8 cellular contexts compared by ENCODE assay signal in the genomic region with DNA sequence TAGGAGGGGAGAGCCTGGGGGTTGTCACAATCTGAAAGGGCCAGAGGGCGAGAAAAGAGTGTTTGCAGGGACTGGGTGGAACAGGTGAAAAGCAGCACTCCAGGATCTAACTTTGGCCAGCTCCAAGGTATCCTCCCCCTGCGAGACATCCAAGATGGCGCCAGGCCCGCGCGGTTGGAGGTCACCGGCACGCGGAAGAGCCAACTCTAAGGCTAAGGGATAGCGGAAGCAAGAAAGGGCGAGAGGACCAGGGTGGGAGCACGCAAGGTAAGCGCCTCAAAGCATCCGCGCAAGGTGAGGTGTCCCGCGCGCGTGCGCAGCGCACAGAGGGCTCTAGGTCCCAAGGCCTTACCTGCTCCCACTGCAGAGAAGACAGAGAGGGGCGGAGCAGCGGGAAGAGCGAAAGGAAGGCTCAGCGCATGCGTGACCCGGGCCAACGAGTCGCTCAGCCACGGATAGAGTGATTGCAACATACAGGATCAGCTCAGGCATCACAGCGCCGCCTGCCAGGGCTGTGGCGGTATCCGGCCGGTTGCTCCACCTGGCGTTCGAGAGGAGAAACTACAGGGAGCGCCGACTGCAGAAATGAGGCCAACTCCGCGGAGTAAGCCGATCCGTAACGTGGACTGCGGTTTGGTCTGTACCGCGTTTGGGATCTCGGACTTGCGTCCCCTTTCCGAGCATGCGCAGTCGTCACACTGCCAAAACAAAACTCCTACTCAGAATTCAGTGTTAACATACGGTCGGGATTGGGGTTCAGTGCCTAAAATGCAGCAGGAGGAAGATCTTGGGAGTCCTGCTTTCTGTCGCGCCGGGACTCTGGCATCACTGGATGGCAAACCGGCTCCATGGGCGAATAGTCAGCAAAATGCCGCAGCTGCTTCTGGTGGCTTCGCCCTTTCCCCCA. TPM values are rescaled to one million over a fixed set of nuclear protein-coding genes. Genes with fewer than 3 reads are reported as not detected.
DNase-seq lines count a peak whose midpoint lies in the region; ATAC-seq, FAIRE-seq and TF ChIP-seq lines count a peak whose summit lies in the region.

Gene ATP5MC2, minus strand, starts transcription at position 383 of the 907 bp plus-strand sequence. CDS start 3,469 bp downstream, outside the sequence.

- peak within 1 kb of the TSS; percentile 93 for H3K4me3 Mint-ChIP-seq in activated T-helper 2 cell treated with anti-CD3 and anti-CD28 coated beads, Interferon-gamma antibody, Interleukin-2, Interleukin-4, amounts not matched to agents 10 μg/mL and 5 μg/mL and 100 μg/mL, durations not matched to agents 14 hours and 24 hours and 36 hours (ENCODE audit: low read depth)
- H3K4me3 Mint-ChIP-seq in natural killer cell = peak within 1 kb of the TSS; percentile 86

- in situ Hi-C loops in G401 (cut with HindIII; ENCODE audit: low sequenced_read_pairs) = loop anchor here (10.0 kb wide), 1 partner anchor 51 kb away; the partner anchor contains the start of gene ATF7

- ATAC-seq in RWPE2 (ENCODE audit: low read depth) (peak; percentile 89), natural killer cell (peak; percentile 90 to 98 (median 93))

- H3K27ac Mint-ChIP-seq in activated T-helper 2 cell treated with anti-CD3 and anti-CD28 coated beads, Interferon-gamma antibody, Interleukin-2, Interleukin-4, amounts not matched to agents 10 μg/mL and 5 μg/mL and 100 μg/mL, durations not matched to agents 14 hours and 24 hours and 36 hours = peak within 1 kb of the TSS; percentile 92
- H3K27ac Mint-ChIP-seq in natural killer cell = peak within 1 kb of the TSS; percentile 85 to 86

- FAIRE-seq in H54 (lab: Jason Lieb, UNC) = peak; percentile 82

- H3K36me3 ChIP-seq in RWPE2 (ENCODE audit: low read depth) = peaks cover 41% of the 10 kb centered on the region

- DNase-seq in G401 (ENCODE audit: low spot score) (peak; percentile 99), H54 (ENCODE audit: insufficient read length, low spot score) (peak; percentile 96), LoVo (ENCODE audit: low spot score) (peak; percentile 100), RWPE2 (ENCODE audit: low spot score) (peak; percentile 96), fibroblast of mammary gland (ENCODE audit: low read depth) (peak; percentile 98), natural killer cell (peak; percentile 93)
- peak; percentile 97 for DNase-seq in activated T-helper 2 cell treated with anti-CD3 and anti-CD28 coated beads, Interferon-gamma antibody, Interleukin-2, Interleukin-4, amounts not matched to agents 10 μg/mL and 5 μg/mL and 100 μg/mL, durations not matched to agents 14 hours and 24 hours and 36 hours (ENCODE audit: low spot score)
- DNase-seq in stimulated activated naive CD4-positive, alpha-beta T cell treated with Interleukin-2 at 50 U/mL for 16 hours (lab: John Stamatoyannopoulos, UW) = peak; percentile 96

- H3K9me3 ChIP-seq in RWPE2 (ENCODE audit: severe bottlenecking) = no peaks in the 10 kb centered on the region

- peaks cover 28% of the 10 kb centered on the region for H3K4me1 Mint-ChIP-seq in activated T-helper 2 cell treated with anti-CD3 and anti-CD28 coated beads, Interferon-gamma antibody, Interleukin-2, Interleukin-4, amounts not matched to agents 10 μg/mL and 5 μg/mL and 100 μg/mL, durations not matched to agents 14 hours and 24 hours and 36 hours (ENCODE audit: low read depth)
- peaks cover 26 to 29% of the 10 kb centered on the region in 2 donors for H3K4me1 Mint-ChIP-seq in natural killer cell

- H3K27me3 ChIP-seq in RWPE2 (ENCODE audit: insufficient read depth, poor library complexity, severe bottlenecking) = no peaks in the 10 kb centered on the region

- H3K9me3 Mint-ChIP-seq in activated T-helper 2 cell treated with anti-CD3 and anti-CD28 coated beads, Interferon-gamma antibody, Interleukin-2, Interleukin-4, amounts not matched to agents 10 μg/mL and 5 μg/mL and 100 μg/mL, durations not matched to agents 14 hours and 24 hours and 36 hours = no peaks in the 10 kb centered on the region
- H3K9me3 Mint-ChIP-seq in natural killer cell = no peaks in the 10 kb centered on the region

- peaks cover 13% of the 10 kb centered on the region for H3K4me1 ChIP-seq in RWPE2 (ENCODE audit: insufficient read depth, poor library complexity, severe bottlenecking)

- peaks cover 34% of the 10 kb centered on the region for H3K36me3 Mint-ChIP-seq in activated T-helper 2 cell treated with anti-CD3 and anti-CD28 coated beads, Interferon-gamma antibody, Interleukin-2, Interleukin-4, amounts not matched to agents 10 μg/mL and 5 μg/mL and 100 μg/mL, durations not matched to agents 14 hours and 24 hours and 36 hours (ENCODE audit: low read depth)
- H3K36me3 Mint-ChIP-seq in natural killer cell = no peaks in the 10 kb centered on the region

- peak; percentile 65; the same call in 1 of the 2 replicates for TF ChIP-seq POLR2A in H54 (IDR thresholded peaks at IDR 0.05; ENCODE audit: low read depth, low read length)

- intact Hi-C loops in activated T-helper 2 cell treated with anti-CD3 and anti-CD28 coated beads, Interferon-gamma antibody, Interleukin-2, Interleukin-4, amounts not matched to agents 10 μg/mL and 5 μg/mL and 100 μg/mL, durations not matched to agents 14 hours and 24 hours and 36 hours (cut with micrococcal nuclease) = loop anchor here (1.0 kb wide), 3 partner anchors 50 to 175 kb away; partner anchors contain the start of genes ATF7 and TARBP2
- intact Hi-C loops in natural killer cell (cut with micrococcal nuclease) = loop anchor here (1.0 to 2.0 kb wide), 3 partner anchors 49 to 133 kb away; partner anchors contain the start of genes ATF7 and CALCOCO1

- peak; percentile 98 for TF ChIP-seq CTCF in RWPE2 (IDR thresholded peaks at IDR 0.05; ENCODE audit: poor library complexity, severe bottlenecking)
- peak; percentile 98 for TF ChIP-seq CTCF in fibroblast of mammary gland (conservative IDR thresholded peaks at IDR 0.05; ENCODE audit: control insufficient read depth, insufficient read depth, low read depth, low read length)
- TF ChIP-seq CTCF in natural killer cell (IDR thresholded peaks at IDR 0.05) = peak; percentile 96

- H3K27ac ChIP-seq in RWPE2 (ENCODE audit: poor library complexity, severe bottlenecking) = peak within 1 kb of the TSS; percentile 63

- peaks cover 29% of the 10 kb centered on the region for H3K27me3 Mint-ChIP-seq in activated T-helper 2 cell treated with anti-CD3 and anti-CD28 coated beads, Interferon-gamma antibody, Interleukin-2, Interleukin-4, amounts not matched to agents 10 μg/mL and 5 μg/mL and 100 μg/mL, durations not matched to agents 14 hours and 24 hours and 36 hours (ENCODE audit: low read depth)
- peaks cover 9 to 15% of the 10 kb centered on the region in 2 donors for H3K27me3 Mint-ChIP-seq in natural killer cell (ENCODE audit: low read depth in 2 of 2)

- H3K4me3 ChIP-seq in RWPE2 (ENCODE audit: severe bottlenecking) (peak within 1 kb of the TSS; percentile 51), fibroblast of mammary gland (ENCODE audit: control insufficient read depth, low read depth, low read length) (peak within 1 kb of the TSS; percentile 94)

RNA-seq across cellular contexts. Expression of gene ATP5MC2, which starts in this region (rescaled TPM):
- total RNA-seq in G401 (2014; rRNA removed; shearing (Covaris generic)) = 219 and 225 TPM in 2 replicates
- 433 and 438 TPM in 2 replicates for total RNA-seq in activated T-helper 2 cell treated with anti-CD3 and anti-CD28 coated beads, Interferon-gamma antibody, Interleukin-2, Interleukin-4, amounts not matched to agents 10 μg/mL and 5 μg/mL and 100 μg/mL, durations not matched to agents 14 hours and 24 hours and 36 hours
- 100 to 1,000 TPM; 180 to 195 (median 184) TPM for total RNA-seq in natural killer cell

Comparison
In these comparisons a context has a peak if more than half of its experiments do, and no peak if none do; other contexts are left out.
1. Peak in every context shown above with its lines: DNase-seq, ATAC-seq, H3K4me3 ChIP-seq and H3K27ac ChIP-seq.